In genomic region chr7:140625908-140626868, GRCh38 we compare ENCODE assay signal across 8 cellular contexts. TPM values are rescaled to one million over a fixed set of nuclear protein-coding genes. Genes with fewer than 3 reads are reported as not detected.
A peak's percentile ranks its signal among the peaks of the same experiment; 100 is the strongest.
DNase-seq lines count a peak whose midpoint lies in the region; ATAC-seq and FAIRE-seq lines count a peak whose summit lies in the region.

No MANE protein-coding gene starts in this region.

- H3K27me3 ChIP-seq in right cardiac atrium (ENCODE audit: control insufficient read depth, insufficient read depth): no peaks in the 10 kb centered on the region

- peak; percentile 90 for DNase-seq in HTR-8/SVneo (ENCODE audit: insufficient read length, low spot score)
- DNase-seq in right cardiac atrium: peak; percentile 94 to 98 (median 94)
- DNase-seq in sciatic nerve (ENCODE audit: low spot score): peak; percentile 97
- DNase-seq in central memory CD4-positive, alpha-beta T cell: no peak

- H3K4me1 ChIP-seq in right cardiac atrium (ENCODE audit: control insufficient read depth, insufficient read depth, low read length): peaks cover 9% of the 10 kb centered on the region

- peak; percentile 92 to 93 for ATAC-seq in right cardiac atrium
- peak; percentile 92 for ATAC-seq in sciatic nerve
- no peak for ATAC-seq in GM19397 (IDR thresholded peaks at IDR 0.05; ENCODE audit: unreplicated experiment)
- ATAC-seq in HG03354 (IDR thresholded peaks at IDR 0.05; ENCODE audit: poor library complexity, severe bottlenecking, unreplicated experiment): no peak
- ATAC-seq in GM21576 (IDR thresholded peaks at IDR 0.05; ENCODE audit: unreplicated experiment): no peak

- H3K4me3 ChIP-seq in right cardiac atrium (ENCODE audit: low read length): no peak overlapping the region

- FAIRE-seq in HTR-8/SVneo (lab: Jason Lieb, UNC): peak; percentile 83

- WGBS in right cardiac atrium: 47% methylated on average over 17 of the region's 17 CpGs

- H3K27ac ChIP-seq in angular gyrus (ENCODE audit: low read depth, low read length) (peak overlapping the region; percentile 24), right cardiac atrium (ENCODE audit: low read length) (peak overlapping the region; percentile 80)

- intact Hi-C loops in right cardiac atrium (cut with DNase I): no loop called here
- intact Hi-C loops in sciatic nerve (cut with DNase I): no loop called here

- no peaks in the 10 kb centered on the region for H3K9me3 ChIP-seq in right cardiac atrium (ENCODE audit: control insufficient read depth, low read length)

RNA-seq across cellular contexts. Expression of gene DENND2A, which starts 14.4 kb away (rescaled TPM):
- total RNA-seq in right cardiac atrium (10 to 100 TPM; 10.7 to 16.6 (median 12.3) TPM), sciatic nerve (37.6 TPM)
- 8.7 TPM for polyA plus RNA-seq in right cardiac atrium

RNA-seq across cellular contexts. Expression of gene ADCK2, which starts 46.6 kb away (rescaled TPM):
- total RNA-seq in right cardiac atrium (10 to 100 TPM; 13.2 to 17.9 (median 14.9) TPM), sciatic nerve (13.9 TPM)
- 11.7 TPM for polyA plus RNA-seq in right cardiac atrium

Comparison
In these comparisons a context has a peak if more than half of its experiments do, and no peak if none do; other contexts are left out.
1. ATAC-seq: peak in right cardiac atrium (2 of 2) and sciatic nerve (single experiment); none in GM19397 (single experiment), HG03354 (single experiment) and GM21576 (single experiment).